In the genomic region with DNA sequence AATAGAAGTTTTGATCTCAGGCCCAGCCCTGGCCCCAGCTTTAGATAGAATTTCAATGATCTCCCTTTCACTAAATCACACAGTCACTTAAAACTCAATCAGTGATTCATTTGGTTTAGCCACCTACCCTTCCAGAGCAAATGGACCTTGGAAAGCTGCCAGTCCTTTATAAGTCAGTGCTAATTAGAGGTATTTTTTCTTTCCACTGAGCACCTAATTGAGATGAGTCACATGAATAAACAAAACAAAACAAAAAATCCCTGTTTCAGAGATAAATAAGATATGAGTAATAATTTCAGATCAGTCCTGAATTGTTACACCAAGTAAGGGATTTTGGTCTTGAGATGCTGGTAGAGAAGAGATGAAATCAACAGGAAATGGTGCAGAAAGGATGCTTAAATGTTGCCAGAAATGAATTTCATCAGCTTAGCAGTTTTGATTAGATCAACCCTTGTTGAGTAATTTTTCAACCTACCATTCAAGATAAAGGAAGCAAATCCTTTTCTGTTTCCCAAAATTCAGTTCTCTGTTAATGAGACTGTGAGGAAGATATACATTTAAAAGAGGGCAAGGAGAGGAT, we compare ENCODE assay signal across 24 cellular contexts.
DNase-seq lines count a peak whose midpoint lies in the region; ATAC-seq and TF ChIP-seq lines count a peak whose summit lies in the region.
"Had no signal": no experiment of that assay in that cellular context is flagged by ENCODE, and none has a peak within 500 bp of the region (broad histone marks: within the 10 kb centered on the region; RNA-seq: fewer than 3 reads in every experiment).

No MANE protein-coding gene starts in this region.

- H3K4me3 ChIP-seq in CD8-positive, alpha-beta T cell (ENCODE audit: low read depth, low read length) = no peak overlapping the region
- H3K4me3 ChIP-seq: BLaER1 treated with 17β-estradiol and CSF1 and Interleukin-3, amounts not matched to agents 10 nM and 100 nM; cardiac muscle cell; esophagus squamous epithelium; hepatocyte; prostate gland; testis had no signal

- H3K27ac ChIP-seq in CD8-positive, alpha-beta T cell (ENCODE audit: low read depth, low read length) = no peak overlapping the region
- H3K27ac ChIP-seq: BLaER1 treated with 17β-estradiol and CSF1 and Interleukin-3, amounts not matched to agents 10 nM and 100 nM; cardiac muscle cell; hepatocyte; prostate gland; testis had no signal

- no peaks in the 10 kb centered on the region for H3K4me1 Mint-ChIP-seq in CD8-positive, alpha-beta T cell (ENCODE audit: low read depth)
- H3K4me1 Mint-ChIP-seq: nephron progenitor cell had no signal

- TF ChIP-seq CTCF in CD8-positive, alpha-beta T cell (IDR thresholded peaks at IDR 0.05) = no peak
- TF ChIP-seq CTCF in GM13977 (IDR thresholded peaks at IDR 0.05; ENCODE audit: extremely low read depth, insufficient read depth, missing control alignments) = no peak

- H3K27me3 Mint-ChIP-seq in CD8-positive, alpha-beta T cell (ENCODE audit: low read depth) = no peaks in the 10 kb centered on the region
- H3K27me3 Mint-ChIP-seq: activated naive CD8-positive, alpha-beta T cell; IgD-negative memory B cell had no signal

- H3K27me3 ChIP-seq in CD8-positive, alpha-beta T cell (ENCODE audit: insufficient read depth, low read length) = no peaks in the 10 kb centered on the region
- H3K27me3 ChIP-seq: BLaER1 treated with 17β-estradiol and CSF1 and Interleukin-3, amounts not matched to agents 10 nM and 100 nM; cardiac muscle cell; esophagus squamous epithelium; hepatocyte; testis had no signal

- H3K36me3 ChIP-seq in CD8-positive, alpha-beta T cell (ENCODE audit: insufficient read depth, low read length) = no peaks in the 10 kb centered on the region
- H3K36me3 ChIP-seq: BLaER1 treated with 17β-estradiol and CSF1 and Interleukin-3, amounts not matched to agents 10 nM and 100 nM; cardiac muscle cell; esophagus squamous epithelium; prostate gland had no signal

- POLR2A ChIA-PET in CD8-positive, alpha-beta T cell (lab: Charles Lee) = no interaction called here

- CTCF ChIA-PET in CD8-positive, alpha-beta T cell (lab: Charles Lee) = no interaction called here

- intact Hi-C loops in CD8-positive, alpha-beta T cell (cut with DNase I, micrococcal nuclease) = no loop called here

- H3K4me1 ChIP-seq in CD8-positive, alpha-beta T cell (ENCODE audit: insufficient read depth, low read length) = no peaks in the 10 kb centered on the region
- H3K4me1 ChIP-seq: BLaER1 treated with 17β-estradiol and CSF1 and Interleukin-3, amounts not matched to agents 10 nM and 100 nM; prostate gland; testis had no signal

- no peaks in the 10 kb centered on the region for H3K9me3 ChIP-seq in CD8-positive, alpha-beta T cell (ENCODE audit: low read length)
- H3K9me3 ChIP-seq: esophagus squamous epithelium, prostate gland, testis had no signal

- H3K27ac Mint-ChIP-seq in CD8-positive, alpha-beta T cell = no peak overlapping the region
- H3K27ac Mint-ChIP-seq: activated naive CD8-positive, alpha-beta T cell; activated T-cell treated with anti-CD3 and anti-CD28 coated beads, Interleukin-2, amount 50 U/mL, for 72 hours; IgD-negative memory B cell; nephron progenitor cell had no signal

- peak; percentile 41 for DNase-seq in EH (ENCODE audit: low read depth)
- peak; percentile 4 for DNase-seq in LHCN-M2 (ENCODE audit: low read depth)
- peak; percentile 54 for DNase-seq in astrocyte of the hippocampus (ENCODE audit: low read depth, low spot score)
- DNase-seq in kidney tubule cell (ENCODE audit: low spot score) = peak; percentile 23
- DNase-seq in CD8-positive, alpha-beta T cell = no peak
- no peak for DNase-seq in NOMO-1 treated with dmso at 0.1 percent for 144 hours (lab: John Stamatoyannopoulos, UW; ENCODE audit: unreplicated experiment)
- no peak for DNase-seq in GM13977 (ENCODE audit: low spot score)
- DNase-seq in effector CD4-positive, alpha-beta T cell = no peak
- DNase-seq: activated T-cell treated with anti-CD3 and anti-CD28 coated beads, Interleukin-2, amount 50 U/mL, for 72 hours; esophagus squamous epithelium; kidney; midbrain; MV-4-11; NCI-H2081; NCI-H510A; nephron progenitor cell; SIG-M5; testis had no signal

- H3K4me3 Mint-ChIP-seq in CD8-positive, alpha-beta T cell = no peak overlapping the region
- H3K4me3 Mint-ChIP-seq: activated naive CD8-positive, alpha-beta T cell; activated T-cell treated with anti-CD3 and anti-CD28 coated beads, Interleukin-2, amount 50 U/mL, for 72 hours; IgD-negative memory B cell; nephron progenitor cell had no signal

- in situ Hi-C loops in GM13977 (cut with MboI; ENCODE audit: low pct_unique_long_range_greater_than_20kb, low sequenced_read_pairs, unreplicated experiment) = no loop called here

- H3K9me3 Mint-ChIP-seq in CD8-positive, alpha-beta T cell = peaks cover 9% of the 10 kb centered on the region

- no peaks in the 10 kb centered on the region for H3K36me3 Mint-ChIP-seq in CD8-positive, alpha-beta T cell
- H3K36me3 Mint-ChIP-seq: activated naive CD8-positive, alpha-beta T cell had no signal

- ATAC-seq in CD8-positive, alpha-beta T cell = no peak
- ATAC-seq: activated T-cell treated with anti-CD3 and anti-CD28 coated beads, Interleukin-2, amount 50 U/mL, for 72 hours had no signal

Comparison
In these comparisons a context has a peak if more than half of its experiments do, and no peak if none do; other contexts are left out.
1. DNase-seq: peak in EH (single experiment), LHCN-M2 (single experiment), astrocyte of the hippocampus (single experiment) and kidney tubule cell (single experiment); none in CD8-positive, alpha-beta T cell (0 of 7), NOMO-1 treated with dmso at 0.1 percent for 144 hours (single experiment), GM13977 (single experiment) and effector CD4-positive, alpha-beta T cell (single experiment).